28 cellular contexts compared by ENCODE assay signal in the genomic region with DNA sequence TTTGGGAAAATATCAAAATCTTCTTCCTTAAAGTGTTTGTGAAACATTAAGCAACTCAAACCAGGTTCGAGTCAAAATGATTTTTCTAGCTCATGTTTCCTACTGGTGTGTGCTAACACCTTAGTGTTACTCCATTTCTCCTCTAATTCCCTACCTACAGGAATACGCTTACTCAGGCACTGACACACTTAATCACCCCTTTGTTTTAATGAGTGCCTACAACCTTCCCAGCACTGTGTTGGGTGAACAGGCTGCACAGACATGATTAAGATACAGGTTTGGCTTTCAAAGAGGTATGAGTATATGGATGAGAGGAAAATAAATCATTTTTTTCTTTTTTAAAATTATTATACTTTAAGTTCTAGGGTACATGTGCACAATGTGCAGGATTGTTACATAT. TPM values are rescaled to one million over a fixed set of nuclear protein-coding genes. Genes with fewer than 3 reads are reported as not detected.
"Had no signal": no experiment of that assay in that cellular context is flagged by ENCODE, and none has a peak within 500 bp of the region (broad histone marks: within the 10 kb centered on the region; RNA-seq: fewer than 3 reads in every experiment).

No MANE protein-coding gene starts in this region.

- H3K9me3 Mint-ChIP-seq: stimulated activated memory B cell treated with anti-CD40 and anti-IgM and Interleukin-4, amounts not matched to agents 10 μg/mL and 1 μg/mL and 100 μg/mL, for 72 hours; stimulated activated naive CD8-positive, alpha-beta T cell treated with anti-CD3 and anti-CD28 coated beads, Interleukin-15, amount 100 ng/mL, for 72 hours had no signal

- H3K27me3 ChIP-seq: stomach, suprapubic skin, testis, thyroid gland, tibial artery, tibial nerve, transverse colon, upper lobe of left lung, upper lobe of right lung, uterus, vagina had no signal

- DNase-seq: stimulated activated CD4-positive, alpha-beta T cell treated with anti-CD3 and anti-CD28 coated beads, Interleukin-2, amount 100 ng/mL, for 48 hours; stimulated activated CD4-positive, alpha-beta T cell treated with anti-CD3 and anti-CD28 coated beads, Interleukin-4, amount 100 ng/mL, for 1 hour; stimulated activated CD4-positive, alpha-beta T cell treated with anti-CD3 and anti-CD28 coated beads, Interleukin-4, amount 100 ng/mL, for 24 hours; stimulated activated CD4-positive, alpha-beta T cell treated with anti-CD3 and anti-CD28 coated beads, Interleukin-4, amount 100 ng/mL, for 4 hours; stimulated activated CD8-positive, alpha-beta memory T cell treated with anti-CD3 and anti-CD28 coated beads, Interleukin-4, amount 100 ng/mL, for 48 hours; stimulated activated naive B cell treated with anti-CD40 and anti-IgM and Interleukin-4, amounts not matched to agents 10 μg/mL and 1 μg/mL and 100 μg/mL, for 72 hours; stimulated activated naive CD4-positive, alpha-beta T cell; stimulated activated naive CD4-positive, alpha-beta T cell treated with Interleukin-2 at 50 U/mL for 16 hours; stimulated activated naive CD8-positive, alpha-beta T cell treated with anti-CD3 and anti-CD28 coated beads, Interleukin-15, amount 100 ng/mL, for 72 hours; stimulated activated naive CD8-positive, alpha-beta T cell treated with anti-CD3 and anti-CD28 coated beads, Interleukin-15, Interleukin-2, amounts not matched to agents 100 U/mL and 50 U/mL, for 24 hours; stomach; substantia nigra; testis; thyroid gland; tibial artery; transverse colon; trophoblast cell; upper lobe of left lung; upper lobe of right lung; uterus had no signal

- H3K4me1 Mint-ChIP-seq: stimulated activated effector memory CD8-positive, alpha-beta T cell treated with anti-CD3 and anti-CD28 coated beads, Interleukin-12 subunit alpha, Interleukin-12 subunit beta, amount 100 ng/mL, for 72 hours; stimulated activated memory B cell treated with anti-CD40 and anti-IgM and Interleukin-4, amounts not matched to agents 10 μg/mL and 1 μg/mL and 100 μg/mL, for 72 hours; stimulated activated naive B cell treated with anti-CD40 and anti-IgM and Interleukin-4, amounts not matched to agents 10 μg/mL and 1 μg/mL and 100 μg/mL, for 72 hours; stimulated activated naive CD8-positive, alpha-beta T cell treated with anti-CD3 and anti-CD28 coated beads, Interleukin-15, amount 100 ng/mL, for 72 hours had no signal

- H3K4me3 Mint-ChIP-seq: stimulated activated effector memory CD8-positive, alpha-beta T cell treated with anti-CD3 and anti-CD28 coated beads, Interleukin-12 subunit alpha, Interleukin-12 subunit beta, amount 100 ng/mL, for 72 hours; stimulated activated memory B cell treated with anti-CD40 and anti-IgM and Interleukin-4, amounts not matched to agents 10 μg/mL and 1 μg/mL and 100 μg/mL, for 72 hours; stimulated activated naive B cell treated with anti-CD40 and anti-IgM and Interleukin-4, amounts not matched to agents 10 μg/mL and 1 μg/mL and 100 μg/mL, for 72 hours; stimulated activated naive CD8-positive, alpha-beta T cell treated with anti-CD3 and anti-CD28 coated beads, Interleukin-15, amount 100 ng/mL, for 72 hours; stimulated activated naive CD8-positive, alpha-beta T cell treated with anti-CD3 and anti-CD28 coated beads, Interleukin-15, Interleukin-2, amounts not matched to agents 100 ng/mL and 50 ng/mL, for 24 hours; type B pancreatic cell had no signal

- H3K4me1 ChIP-seq: stomach, suprapubic skin, testis, thyroid gland, tibial artery, transverse colon, upper lobe of right lung, uterus, vagina had no signal

- H3K27me3 Mint-ChIP-seq: stimulated activated naive CD8-positive, alpha-beta T cell treated with anti-CD3 and anti-CD28 coated beads, Interleukin-15, Interleukin-2, amounts not matched to agents 100 ng/mL and 50 ng/mL, for 24 hours had no signal

- H3K27ac Mint-ChIP-seq: stimulated activated effector memory CD8-positive, alpha-beta T cell treated with anti-CD3 and anti-CD28 coated beads, Interleukin-12 subunit alpha, Interleukin-12 subunit beta, amount 100 ng/mL, for 72 hours; stimulated activated memory B cell treated with anti-CD40 and anti-IgM and Interleukin-4, amounts not matched to agents 10 μg/mL and 1 μg/mL and 100 μg/mL, for 72 hours; stimulated activated naive B cell treated with anti-CD40 and anti-IgM and Interleukin-4, amounts not matched to agents 10 μg/mL and 1 μg/mL and 100 μg/mL, for 72 hours; stimulated activated naive CD8-positive, alpha-beta T cell treated with anti-CD3 and anti-CD28 coated beads, Interleukin-15, amount 100 ng/mL, for 72 hours; stimulated activated naive CD8-positive, alpha-beta T cell treated with anti-CD3 and anti-CD28 coated beads, Interleukin-15, Interleukin-2, amounts not matched to agents 100 ng/mL and 50 ng/mL, for 24 hours; type B pancreatic cell had no signal

- H3K4me3 ChIP-seq: stomach, suprapubic skin, testis, thoracic aorta, thyroid gland, tibial artery, tibial nerve, transverse colon, upper lobe of left lung, upper lobe of right lung, uterus, vagina had no signal

- H3K9me3 ChIP-seq: stomach, suprapubic skin, testis, thoracic aorta, thyroid gland, tibial artery, tibial nerve, transverse colon, upper lobe of left lung, upper lobe of right lung, uterus, vagina had no signal

- ATAC-seq: stimulated activated effector memory CD8-positive, alpha-beta T cell treated with anti-CD3 and anti-CD28 coated beads, Interleukin-12 subunit alpha, Interleukin-12 subunit beta, amount 100 ng/mL, for 72 hours; stimulated activated memory B cell treated with anti-CD40 and anti-IgM and Interleukin-4, amounts not matched to agents 10 μg/mL and 1 μg/mL and 100 μg/mL, for 72 hours; stimulated activated naive B cell treated with anti-CD40 and anti-IgM and Interleukin-4, amounts not matched to agents 10 μg/mL and 1 μg/mL and 100 μg/mL, for 72 hours; stimulated activated naive CD8-positive, alpha-beta T cell treated with anti-CD3 and anti-CD28 coated beads, Interleukin-15, amount 100 ng/mL, for 72 hours; stimulated activated naive CD8-positive, alpha-beta T cell treated with anti-CD3 and anti-CD28 coated beads, Interleukin-15, Interleukin-2, amounts not matched to agents 100 U/mL and 50 U/mL, for 24 hours; upper lobe of right lung had no signal

- H3K36me3 Mint-ChIP-seq: stimulated activated effector memory CD8-positive, alpha-beta T cell treated with anti-CD3 and anti-CD28 coated beads, Interleukin-12 subunit alpha, Interleukin-12 subunit beta, amount 100 ng/mL, for 72 hours; stimulated activated memory B cell treated with anti-CD40 and anti-IgM and Interleukin-4, amounts not matched to agents 10 μg/mL and 1 μg/mL and 100 μg/mL, for 72 hours; stimulated activated naive B cell treated with anti-CD40 and anti-IgM and Interleukin-4, amounts not matched to agents 10 μg/mL and 1 μg/mL and 100 μg/mL, for 72 hours had no signal

- H3K36me3 ChIP-seq: stomach, suprapubic skin, thoracic aorta, thyroid gland, tibial artery, tibial nerve, transverse colon, upper lobe of left lung, upper lobe of right lung, uterus, vagina had no signal

- H3K27ac ChIP-seq: stomach, suprapubic skin, testis, thoracic aorta, thyroid gland, tibial artery, tibial nerve, transverse colon, upper lobe of left lung, upper lobe of right lung, uterus, vagina had no signal

RNA-seq across cellular contexts. Expression of gene PZP, which starts 15.6 kb away (rescaled TPM):
- total RNA-seq: stomach, thoracic aorta, thyroid gland, transverse colon, vagina had no signal
